In genomic region chr10:33126118-33126517, GRCh38 we compare ENCODE assay signal across 8 cellular contexts.
DNase-seq lines count a peak whose midpoint lies in the region; ATAC-seq and TF ChIP-seq lines count a peak whose summit lies in the region.

No MANE protein-coding gene starts in this region.

- whole genome bisulfite sequencing in body of pancreas, 2 donors: 68 to 77% methylated on average over 6 to 7 of the region's 7 CpGs

- no peak overlapping the region for H3K27ac ChIP-seq in DOHH2 (ENCODE audit: low read depth, low read length)
- H3K27ac ChIP-seq in body of pancreas: peak overlapping the region in 1 of 4 donors; percentile 21

- H3F3A ChIP-seq in DOHH2 (ENCODE audit: control insufficient read depth, insufficient read depth): 0 out of 2 replicates have a peak, but pooled peaks cover 2% of the 10 kb centered on the region

- peak overlapping the region; percentile 32 for H3K4me2 ChIP-seq in DOHH2 (ENCODE audit: low read length)

- no peaks in the 10 kb centered on the region for H4K20me1 ChIP-seq in DOHH2 (ENCODE audit: control insufficient read depth, insufficient read depth, low read depth, low read length)

- H3K4me1 ChIP-seq in DOHH2 (ENCODE audit: control insufficient read depth, low read length) (peaks cover 29% of the 10 kb centered on the region), body of pancreas (peaks cover 16% of the 10 kb centered on the region)

- H3K27me3 ChIP-seq in DOHH2 (ENCODE audit: control insufficient read depth, low read length): no peaks in the 10 kb centered on the region
- no peaks in the 10 kb centered on the region for H3K27me3 ChIP-seq in body of pancreas

- H3K9me3 ChIP-seq in DOHH2 (ENCODE audit: control insufficient read depth, insufficient read depth, low read length) (no peaks in the 10 kb centered on the region), body of pancreas (no peaks in the 10 kb centered on the region)

- H3K4me3 Mint-ChIP-seq in naive B cell: no peak overlapping the region

- peak overlapping the region in 4 of 6 donors; percentile 47 to 80 (median 66) for H3K27ac Mint-ChIP-seq in naive B cell

- H3K9me3 Mint-ChIP-seq in naive B cell: no peaks in the 10 kb centered on the region

- no peak overlapping the region for H3K4me3 ChIP-seq in DOHH2 (ENCODE audit: low read length)
- no peak overlapping the region for H3K4me3 ChIP-seq in body of pancreas

- intact Hi-C loops in body of pancreas (cut with DNase I): no loop called here

- H3K27me3 Mint-ChIP-seq in naive B cell: no peaks in the 10 kb centered on the region

- no peaks in the 10 kb centered on the region for H3K36me3 Mint-ChIP-seq in naive B cell

- DNase-seq in OCI-M1 (lab: John Stamatoyannopoulos, UW): peak; percentile 48
- no peak for DNase-seq in body of pancreas
- no peak for DNase-seq in naive B cell
- DNase-seq in NCI-H2081 treated with DMSO at 0.1 percent for 48 hours (lab: John Stamatoyannopoulos, UW): no peak
- no peak for DNase-seq in cerebellum (ENCODE audit: low spot score)
- DNase-seq in NCI-H524 treated with DMSO at 0.1 percent for 48 hours (lab: John Stamatoyannopoulos, UW): no peak

- H3K79me2 ChIP-seq in DOHH2 (ENCODE audit: control insufficient read depth, low read length): no peaks in the 10 kb centered on the region

- H3K36me3 ChIP-seq in DOHH2 (ENCODE audit: control insufficient read depth, low read length) (no peaks in the 10 kb centered on the region), body of pancreas (replicated peaks in 1 of 2; ENCODE audit: insufficient read depth in 1 of 2, low read depth in 2 of 2) (no peaks in the 10 kb centered on the region)

- no peak for TF ChIP-seq CTCF in DOHH2 (IDR thresholded peaks at IDR 0.05; ENCODE audit: low read depth, low read length, poor library complexity, severe bottlenecking)
- TF ChIP-seq CTCF in body of pancreas (IDR thresholded peaks at IDR 0.05): no peak

- H3K4me1 Mint-ChIP-seq in naive B cell: peaks cover 8 to 14% (median 12%) of the 10 kb centered on the region in 3 donors

- ATAC-seq in body of pancreas (peak; percentile 5), naive B cell (ENCODE audit: low read depth in 2 of 2) (no peak), HG03457 (IDR thresholded peaks at IDR 0.05; ENCODE audit: unreplicated experiment) (no peak)

- no peaks in the 10 kb centered on the region for H3K9me2 ChIP-seq in DOHH2 (replicated peaks; ENCODE audit: control insufficient read depth, low read length)

- no peak for TF ChIP-seq POLR2A in body of pancreas (IDR thresholded peaks at IDR 0.05)
